10 cellular contexts compared by ENCODE assay signal in genomic region chr14:22847661-22848341, GRCh38. TPM values are rescaled to one million over a fixed set of nuclear protein-coding genes. Genes with fewer than 3 reads are reported as not detected.
A peak's percentile ranks its signal among the peaks of the same experiment; 100 is the strongest.
DNase-seq lines count a peak whose midpoint lies in the region; ATAC-seq and TF ChIP-seq lines count a peak whose summit lies in the region.
"Had no signal": no experiment of that assay in that cellular context is flagged by ENCODE, and none has a peak within 500 bp of the region (broad histone marks: within the 10 kb centered on the region; RNA-seq: fewer than 3 reads in every experiment).

No MANE protein-coding gene starts in this region.

- intact Hi-C loops in stomach (cut with DNase I; ENCODE audit: low total_unique reads) = loop anchor here (10.0 kb wide), 1 partner anchor 293 kb away; no protein-coding TSS in a partner anchor

- TF ChIP-seq CTCF in GM23338 (conservative IDR thresholded peaks at IDR 0.05; ENCODE audit: low read depth in 2 of 2) (peak in 1 of 2 experiments; percentile 26; a peak in 2 of 4 replicates), astrocyte of the cerebellum (IDR thresholded peaks at IDR 0.05; ENCODE audit: low read depth, low read length, missing control alignments) (peak; percentile 20), stomach (IDR thresholded peaks at IDR 0.05) (no peak)

- peaks cover 10% of the 10 kb centered on the region for H3K27me3 Mint-ChIP-seq in GM23338 (ENCODE audit: insufficient read depth, low read depth, poor library complexity)

- ATAC-seq in GM23338 = peak; percentile 42
- no peak for ATAC-seq in GM21825 (IDR thresholded peaks at IDR 0.05; ENCODE audit: unreplicated experiment)
- no peak for ATAC-seq in HG03108 (IDR thresholded peaks at IDR 0.05; ENCODE audit: unreplicated experiment)
- no peak for ATAC-seq in GM18909 (IDR thresholded peaks at IDR 0.05; ENCODE audit: poor library complexity, unreplicated experiment)
- no peak for ATAC-seq in GM19455 (IDR thresholded peaks at IDR 0.05; ENCODE audit: unreplicated experiment)
- ATAC-seq: activated naive CD4-positive, alpha-beta T cell treated with anti-CD3 and anti-CD28 coated beads, Interleukin-2, amount 50 U/mL, for 72 hours; natural killer cell had no signal

- in situ Hi-C loops in astrocyte of the cerebellum (cut with HindIII; ENCODE audit: low sequenced_read_pairs) = no loop called here

- H3K79me2 ChIP-seq in GM23338 (replicated peaks; ENCODE audit: insufficient read depth) = no peaks in the 10 kb centered on the region

- H3K36me3 Mint-ChIP-seq in GM23338 (ENCODE audit: low read depth) = peaks cover 34% of the 10 kb centered on the region
- H3K36me3 Mint-ChIP-seq: activated naive CD4-positive, alpha-beta T cell treated with anti-CD3 and anti-CD28 coated beads, Interleukin-2, amount 50 U/mL, for 72 hours; natural killer cell had no signal

- H3K4me1 Mint-ChIP-seq in GM23338 = peaks cover 26% of the 10 kb centered on the region

- H3K27me3 ChIP-seq in GM23338 (ENCODE audit: insufficient read depth) = no peaks in the 10 kb centered on the region
- H3K27me3 ChIP-seq in stomach = no peaks in the 10 kb centered on the region

- H3K36me3 ChIP-seq in GM23338 (ENCODE audit: insufficient read depth) (no peaks in the 10 kb centered on the region), stomach (peaks cover 41 to 44% (median 43%) of the 10 kb centered on the region in 4 donors)

- H3K27ac Mint-ChIP-seq in GM23338 = peak overlapping the region; percentile 80
- H3K27ac Mint-ChIP-seq: natural killer cell had no signal

- H4K20me1 ChIP-seq in GM23338 (replicated peaks; ENCODE audit: insufficient read depth) = no peaks in the 10 kb centered on the region

- no peaks in the 10 kb centered on the region for H3K9me3 ChIP-seq in stomach

- TF ChIP-seq EP300 in stomach (IDR thresholded peaks at IDR 0.05) = no peak

- no peaks in the 10 kb centered on the region for H3K9me3 Mint-ChIP-seq in GM23338
- H3K9me3 Mint-ChIP-seq: activated naive CD4-positive, alpha-beta T cell treated with anti-CD3 and anti-CD28 coated beads, Interleukin-2, amount 50 U/mL, for 72 hours; natural killer cell had no signal

- H3K4me3 Mint-ChIP-seq in GM23338 = no peak overlapping the region
- H3K4me3 Mint-ChIP-seq: natural killer cell had no signal

- peaks cover 14% of the 10 kb centered on the region for H3F3A ChIP-seq in GM23338 (replicated peaks; ENCODE audit: low read depth)

- DNase-seq in GM23338 (ENCODE audit: low spot score) (peak; percentile 52), astrocyte of the cerebellum (ENCODE audit: low read depth) (no peak), iris pigment epithelial cell (ENCODE audit: low read depth) (peak; percentile 81), stomach (no peak)
- DNase-seq: natural killer cell had no signal

- H3K9me2 ChIP-seq in GM23338 (ENCODE audit: insufficient read depth) = no peaks in the 10 kb centered on the region

- TF ChIP-seq POLR2A in stomach (IDR thresholded peaks at IDR 0.05) = no peak

- H3K4me3 ChIP-seq in GM23338 (no peak overlapping the region), astrocyte of the cerebellum (ENCODE audit: low read depth, low read length) (no peak overlapping the region), stomach (peak overlapping the region in 1 of 4 donors; percentile 13)

- 41 to 57% (median 55%) methylated on average over 14 of the region's 14 CpGs for WGBS in stomach, 5 donors

- peak overlapping the region; percentile 57; the same call in 1 of the 2 replicates for H3K4me2 ChIP-seq in GM23338

- H2AFZ ChIP-seq in GM23338 = no peak overlapping the region

- H3K27ac ChIP-seq in GM23338 (ENCODE audit: low read depth) = peak overlapping the region; percentile 88
- peak overlapping the region; percentile 28 to 90 (median 88) for H3K27ac ChIP-seq in stomach

- peaks cover 22% of the 10 kb centered on the region for H3K4me1 ChIP-seq in GM23338 (ENCODE audit: insufficient read depth)
- peaks cover 58 to 88% (median 66%) of the 10 kb centered on the region in 4 donors for H3K4me1 ChIP-seq in stomach

TF ChIP-seq in GM23338, 12 proteins besides CTCF, POLR2A, EP300 and RAD21 (continues in another document):
- TF ChIP-seq ZNF114 (CRISPR knock-in tag; IDR thresholded peaks at IDR 0.05) (no peak), CREB1 (CRISPR knock-in tag; IDR thresholded peaks at IDR 0.05; ENCODE audit: low read depth) (no peak), JUNB (IDR thresholded peaks at IDR 0.05; ENCODE audit: unreplicated experiment) (no peak), REST (IDR thresholded peaks at IDR 0.05; ENCODE audit: unreplicated experiment) (no peak), POLR2AphosphoS5 (IDR thresholded peaks at IDR 0.05; ENCODE audit: low read depth) (no peak)

RNA-seq across cellular contexts. Expression of gene MMP14, which starts 11.4 kb away (rescaled TPM):
- total RNA-seq in GM23338 (2014; rRNA removed; shearing (Covaris generic)) = 48.9 and 56.4 TPM in 2 replicates
- polyA plus RNA-seq in GM23338 (2016; fragmentation: Nextera tagmentation; extraction: Ambion mirVana) (6.5 and 7.0 TPM in 2 replicates), stomach (10 to 100 TPM; 14.7 to 59.1 (median 29.6) TPM)
- 100 to 1,000 TPM in 1 of 5 donors, 10 to 100 TPM in 4; 20.5 to 104 (median 46.7) TPM for total RNA-seq in stomach

RNA-seq across cellular contexts. Expression of gene MRPL52, which starts 18.1 kb away (rescaled TPM):
- total RNA-seq in GM23338 (2014; rRNA removed; shearing (Covaris generic)) = 131 and 138 TPM in 2 replicates
- polyA plus RNA-seq in GM23338 (2016; fragmentation: Nextera tagmentation; extraction: Ambion mirVana) (617 and 691 TPM in 2 replicates), stomach (100 to 1,000 TPM; 134 to 181 (median 156) TPM)
- 100 to 1,000 TPM in 2 of 5 donors, 10 to 100 TPM in 2, not detected in 1; 25.2 to 194 (median 110) TPM for total RNA-seq in stomach

RNA-seq across cellular contexts. Expression of gene LRP10, which starts 23.7 kb away (rescaled TPM):
- 16.5 and 18.1 TPM in 2 replicates for total RNA-seq in GM23338 (2014; rRNA removed; shearing (Covaris generic))
- 5.4 and 6.4 TPM in 2 replicates for polyA plus RNA-seq in GM23338 (2016; fragmentation: Nextera tagmentation; extraction: Ambion mirVana)
- total RNA-seq in stomach = 100 to 1,000 TPM in 3 of 5 donors, 10 to 100 TPM in 2; 37.1 to 277 (median 112) TPM
- 10 to 100 TPM; 25.1 to 47.3 (median 26.9) TPM for polyA plus RNA-seq in stomach

RNA-seq across cellular contexts. Expression of gene SLC7A7, which starts 32.6 kb away (rescaled TPM):
- 3.6 and 6.1 TPM in 2 replicates for total RNA-seq in GM23338 (2014; rRNA removed; shearing (Covaris generic))
- polyA plus RNA-seq in GM23338 (2016; fragmentation: Nextera tagmentation; extraction: Ambion mirVana) = 2.7 and 4.1 TPM in 2 replicates
- 10 to 100 TPM in 2 of 5 donors, 1 to 10 TPM in 1, not detected in 2; 7.6 to 29.4 (median 10.5) TPM for total RNA-seq in stomach
- polyA plus RNA-seq in stomach = 1 to 10 TPM; 3.1 to 8.6 (median 3.2) TPM

RNA-seq across cellular contexts. Expression of gene REM2, which starts 35.2 kb away (rescaled TPM):
- total RNA-seq in GM23338 (2014; rRNA removed; shearing (Covaris generic)) = 0.31 and 1.2 TPM in 2 replicates
- polyA plus RNA-seq in GM23338 (2016; fragmentation: Nextera tagmentation; extraction: Ambion mirVana) = 2.9 and 3.0 TPM in 2 replicates
- 1 to 10 TPM in 1 of 5 donors, under 1 TPM in 2, not detected in 2; 0.45 to 1.1 (median 0.87) TPM for total RNA-seq in stomach
- polyA plus RNA-seq in stomach = 1 to 10 TPM in 1 of 3 donors, under 1 TPM in 1, not detected in 1; 0.12 to 1.2 TPM

Comparison
In these comparisons a context has a peak if more than half of its experiments do, and no peak if none do; other contexts are left out.
1. DNase-seq: peak in GM23338 (single experiment) and iris pigment epithelial cell (single experiment); none in astrocyte of the cerebellum (single experiment) and stomach (single experiment).